Comparison of ENCODE assay signal across 28 cellular contexts in genomic region chr12:125377093-125377492, GRCh38.
"Had no signal": no experiment of that assay in that cellular context is flagged by ENCODE, and none has a peak within 500 bp of the region (broad histone marks: within the 10 kb centered on the region; RNA-seq: fewer than 3 reads in every experiment).

No MANE protein-coding gene starts in this region.

- H3K27ac Mint-ChIP-seq: stimulated activated memory B cell treated with anti-CD40 and anti-IgM and Interleukin-4, amounts not matched to agents 10 μg/mL and 1 μg/mL and 100 μg/mL, for 72 hours; stimulated activated naive B cell treated with anti-CD40 and anti-IgM and Interleukin-4, amounts not matched to agents 10 μg/mL and 1 μg/mL and 100 μg/mL, for 72 hours; stimulated activated naive CD8-positive, alpha-beta T cell treated with anti-CD3 and anti-CD28 coated beads, Interleukin-15, Interleukin-2, amounts not matched to agents 100 ng/mL and 50 ng/mL, for 24 hours; type B pancreatic cell had no signal

- H3K4me3 Mint-ChIP-seq: stimulated activated memory B cell treated with anti-CD40 and anti-IgM and Interleukin-4, amounts not matched to agents 10 μg/mL and 1 μg/mL and 100 μg/mL, for 72 hours; stimulated activated naive B cell treated with anti-CD40 and anti-IgM and Interleukin-4, amounts not matched to agents 10 μg/mL and 1 μg/mL and 100 μg/mL, for 72 hours; stimulated activated naive CD8-positive, alpha-beta T cell treated with anti-CD3 and anti-CD28 coated beads, Interleukin-15, amount 100 ng/mL, for 72 hours; stimulated activated naive CD8-positive, alpha-beta T cell treated with anti-CD3 and anti-CD28 coated beads, Interleukin-15, Interleukin-2, amounts not matched to agents 100 ng/mL and 50 ng/mL, for 24 hours; type B pancreatic cell had no signal

- H3K36me3 ChIP-seq: stomach, suprapubic skin, thoracic aorta, thyroid gland, tibial artery, tibial nerve, transverse colon, upper lobe of left lung, upper lobe of right lung, uterus, vagina had no signal

- DNase-seq: stimulated activated CD4-positive, alpha-beta T cell treated with anti-CD3 and anti-CD28 coated beads, Interleukin-2, amount 100 ng/mL, for 48 hours; stimulated activated CD4-positive, alpha-beta T cell treated with anti-CD3 and anti-CD28 coated beads, Interleukin-4, amount 100 ng/mL, for 1 hour; stimulated activated CD4-positive, alpha-beta T cell treated with anti-CD3 and anti-CD28 coated beads, Interleukin-4, amount 100 ng/mL, for 24 hours; stimulated activated CD4-positive, alpha-beta T cell treated with anti-CD3 and anti-CD28 coated beads, Interleukin-4, amount 100 ng/mL, for 4 hours; stimulated activated CD8-positive, alpha-beta memory T cell treated with anti-CD3 and anti-CD28 coated beads, Interleukin-4, amount 100 ng/mL, for 48 hours; stimulated activated naive B cell treated with anti-CD40 and anti-IgM and Interleukin-4, amounts not matched to agents 10 μg/mL and 1 μg/mL and 100 μg/mL, for 72 hours; stimulated activated naive CD4-positive, alpha-beta T cell; stimulated activated naive CD4-positive, alpha-beta T cell treated with Interleukin-2 at 50 U/mL for 16 hours; stimulated activated naive CD8-positive, alpha-beta T cell treated with anti-CD3 and anti-CD28 coated beads, Interleukin-15, amount 100 ng/mL, for 72 hours; stimulated activated naive CD8-positive, alpha-beta T cell treated with anti-CD3 and anti-CD28 coated beads, Interleukin-15, Interleukin-2, amounts not matched to agents 100 U/mL and 50 U/mL, for 24 hours; stomach; substantia nigra; testis; thyroid gland; tibial artery; transverse colon; trophoblast cell; upper lobe of right lung; uterus had no signal

- H3K27me3 Mint-ChIP-seq: stimulated activated naive CD8-positive, alpha-beta T cell treated with anti-CD3 and anti-CD28 coated beads, Interleukin-15, Interleukin-2, amounts not matched to agents 100 ng/mL and 50 ng/mL, for 24 hours had no signal

- H3K4me1 Mint-ChIP-seq: stimulated activated memory B cell treated with anti-CD40 and anti-IgM and Interleukin-4, amounts not matched to agents 10 μg/mL and 1 μg/mL and 100 μg/mL, for 72 hours; stimulated activated naive B cell treated with anti-CD40 and anti-IgM and Interleukin-4, amounts not matched to agents 10 μg/mL and 1 μg/mL and 100 μg/mL, for 72 hours; stimulated activated naive CD8-positive, alpha-beta T cell treated with anti-CD3 and anti-CD28 coated beads, Interleukin-15, amount 100 ng/mL, for 72 hours had no signal

- H3K9me3 ChIP-seq: suprapubic skin, testis, thoracic aorta, thyroid gland, transverse colon, upper lobe of left lung, upper lobe of right lung, uterus, vagina had no signal

- H3K27me3 ChIP-seq: suprapubic skin, testis, thyroid gland, tibial nerve, upper lobe of left lung, uterus, vagina had no signal

- FAIRE-seq: urothelium cell line had no signal

- H3K36me3 Mint-ChIP-seq: stimulated activated memory B cell treated with anti-CD40 and anti-IgM and Interleukin-4, amounts not matched to agents 10 μg/mL and 1 μg/mL and 100 μg/mL, for 72 hours; stimulated activated naive B cell treated with anti-CD40 and anti-IgM and Interleukin-4, amounts not matched to agents 10 μg/mL and 1 μg/mL and 100 μg/mL, for 72 hours; type B pancreatic cell had no signal

- ATAC-seq: stimulated activated memory B cell treated with anti-CD40 and anti-IgM and Interleukin-4, amounts not matched to agents 10 μg/mL and 1 μg/mL and 100 μg/mL, for 72 hours; stimulated activated naive B cell treated with anti-CD40 and anti-IgM and Interleukin-4, amounts not matched to agents 10 μg/mL and 1 μg/mL and 100 μg/mL, for 72 hours; stimulated activated naive CD8-positive, alpha-beta T cell treated with anti-CD3 and anti-CD28 coated beads, Interleukin-15, amount 100 ng/mL, for 72 hours; stimulated activated naive CD8-positive, alpha-beta T cell treated with anti-CD3 and anti-CD28 coated beads, Interleukin-15, Interleukin-2, amounts not matched to agents 100 U/mL and 50 U/mL, for 24 hours; upper lobe of right lung had no signal

- H3K27ac ChIP-seq: stomach, suprapubic skin, testis, thoracic aorta, thyroid gland, tibial artery, tibial nerve, transverse colon, upper lobe of left lung, upper lobe of right lung, uterus, vagina had no signal

- H3K4me3 ChIP-seq: stomach, suprapubic skin, testis, thoracic aorta, thyroid gland, tibial artery, tibial nerve, transverse colon, upper lobe of left lung, upper lobe of right lung, uterus, vagina had no signal

- H3K4me1 ChIP-seq: stomach, suprapubic skin, testis, thyroid gland, tibial artery, tibial nerve, transverse colon, upper lobe of left lung, upper lobe of right lung, uterus, vagina had no signal

- H3K9me3 Mint-ChIP-seq: stimulated activated memory B cell treated with anti-CD40 and anti-IgM and Interleukin-4, amounts not matched to agents 10 μg/mL and 1 μg/mL and 100 μg/mL, for 72 hours; stimulated activated naive B cell treated with anti-CD40 and anti-IgM and Interleukin-4, amounts not matched to agents 10 μg/mL and 1 μg/mL and 100 μg/mL, for 72 hours; stimulated activated naive CD8-positive, alpha-beta T cell treated with anti-CD3 and anti-CD28 coated beads, Interleukin-15, amount 100 ng/mL, for 72 hours; type B pancreatic cell had no signal
